18 cellular contexts compared by ENCODE assay signal in genomic region chr6:121157913-121158312, GRCh38.
"Had no signal": no experiment of that assay in that cellular context is flagged by ENCODE, and none has a peak within 500 bp of the region (broad histone marks: within the 10 kb centered on the region; RNA-seq: fewer than 3 reads in every experiment).

No MANE protein-coding gene starts in this region.

- ATAC-seq: activated CD4-positive, alpha-beta T cell treated with anti-CD3 and anti-CD28 coated beads for 36 hours; activated CD8-positive, alpha-beta T cell treated with anti-CD3 and anti-CD28 coated beads for 36 hours; activated naive CD4-positive, alpha-beta T cell treated with anti-CD3 and anti-CD28 coated beads, Interleukin-2, amount 50 U/mL, for 72 hours; activated T-cell treated with anti-CD3 and anti-CD28 coated beads, Interleukin-2, amount 50 U/mL, for 72 hours; left cardiac atrium; sciatic nerve; stimulated activated memory B cell treated with anti-CD40 and anti-IgM and Interleukin-4, amounts not matched to agents 10 μg/mL and 1 μg/mL and 100 μg/mL, for 72 hours; T-helper 17 cell had no signal

- DNase-seq: activated CD4-positive, alpha-beta T cell treated with anti-CD3 and anti-CD28 coated beads for 36 hours; activated CD8-positive, alpha-beta memory T cell treated with anti-CD3 and anti-CD28 coated beads, Interleukin-2, amount 50 U/mL, for 4 hours; activated CD8-positive, alpha-beta T cell treated with anti-CD3 and anti-CD28 coated beads for 36 hours; activated gamma-delta T cell; activated T-cell treated with anti-CD3 and anti-CD28 coated beads, Interleukin-2, amount 50 U/mL, for 72 hours; dermis blood vessel endothelial cell; foreskin melanocyte; head of caudate nucleus; left cardiac atrium; ovary; stimulated activated CD4-positive, alpha-beta T cell treated with anti-CD3 and anti-CD28 coated beads, Interleukin-2, amount 100 ng/mL, for 24 hours; T-helper 17 cell; thyroid gland had no signal

- H3K27ac ChIP-seq: epithelial cell of prostate, ovary, thyroid gland had no signal

- H3K4me1 ChIP-seq: thyroid gland had no signal

- H3K9me3 ChIP-seq: ovary, thyroid gland had no signal

- H3K4me3 ChIP-seq: lung, ovary, thyroid gland had no signal

- H3K27me3 ChIP-seq: ovary, thyroid gland had no signal

- H3K36me3 ChIP-seq: ovary, thyroid gland had no signal
